In genomic region chr9:92482336-92482735, GRCh38 we compare ENCODE assay signal across 10 cellular contexts. TPM values are rescaled to one million over a fixed set of nuclear protein-coding genes. Genes with fewer than 3 reads are reported as not detected.
DNase-seq lines count a peak whose midpoint lies in the region; ATAC-seq and TF ChIP-seq lines count a peak whose summit lies in the region.
"Had no signal": no experiment of that assay in that cellular context is flagged by ENCODE, and none has a peak within 500 bp of the region (broad histone marks: within the 10 kb centered on the region; RNA-seq: fewer than 3 reads in every experiment).

Gene ASPN (minus strand): TSS chr9:92482506.

- H3K27ac Mint-ChIP-seq in activated T-cell treated with anti-CD3 and anti-CD28 coated beads, Interleukin-2, amount 50 U/mL, for 24 hours = no peak within 1 kb of the TSS

- peaks cover 5% of the 10 kb centered on the region for H3K4me1 Mint-ChIP-seq in activated T-cell treated with anti-CD3 and anti-CD28 coated beads, Interleukin-2, amount 50 U/mL, for 24 hours (ENCODE audit: low read depth)

- no peaks in the 10 kb centered on the region for H3K27me3 ChIP-seq in colonic mucosa

- H3K4me3 ChIP-seq in colonic mucosa = no peak within 1 kb of the TSS

- DNase-seq in HCEC 1CT = peak; percentile 26
- DNase-seq in colonic mucosa = no peak
- peak; percentile 81 for DNase-seq in iris pigment epithelial cell (ENCODE audit: low read depth)
- peak; percentile 65 for DNase-seq in stromal cell of bone marrow (ENCODE audit: low read depth)
- no peak for DNase-seq in NCI-H1694 (lab: John Stamatoyannopoulos, UW)
- no peak for DNase-seq in activated CD4-positive, alpha-beta T cell treated with anti-CD3 and anti-CD28 coated beads, Interleukin-2, amount 50 U/mL, for 4 hours
- DNase-seq in activated T-cell treated with anti-CD3 and anti-CD28 coated beads, Interleukin-2, amount 50 U/mL, for 24 hours = no peak
- DNase-seq: cortex of kidney, NCI-H1092 treated with DMSO at 0.1 percent for 48 hours had no signal

- H3K36me3 ChIP-seq in colonic mucosa = no peaks in the 10 kb centered on the region

- TF ChIP-seq CTCF in colonic mucosa (IDR thresholded peaks at IDR 0.05) = no peak

- ATAC-seq in HG03135 (IDR thresholded peaks at IDR 0.05; ENCODE audit: unreplicated experiment) = no peak

- peak within 1 kb of the TSS; percentile 18 for H3K27ac ChIP-seq in colonic mucosa

- no peaks in the 10 kb centered on the region for H3K27me3 Mint-ChIP-seq in activated T-cell treated with anti-CD3 and anti-CD28 coated beads, Interleukin-2, amount 50 U/mL, for 24 hours

- no peaks in the 10 kb centered on the region for H3K36me3 Mint-ChIP-seq in activated T-cell treated with anti-CD3 and anti-CD28 coated beads, Interleukin-2, amount 50 U/mL, for 24 hours (ENCODE audit: low read depth)

- H3K9me3 Mint-ChIP-seq in activated T-cell treated with anti-CD3 and anti-CD28 coated beads, Interleukin-2, amount 50 U/mL, for 24 hours = no peaks in the 10 kb centered on the region

- no peaks in the 10 kb centered on the region for H3K9me3 ChIP-seq in colonic mucosa

- no peaks in the 10 kb centered on the region for H3K4me1 ChIP-seq in colonic mucosa

- intact Hi-C loops in colonic mucosa (cut with DNase I) = no loop called here

- no peak within 1 kb of the TSS for H3K9ac ChIP-seq in colonic mucosa (ENCODE audit: low read depth in 2 of 2, low read length in 2 of 2)

- no peak within 1 kb of the TSS for H3K4me3 Mint-ChIP-seq in activated T-cell treated with anti-CD3 and anti-CD28 coated beads, Interleukin-2, amount 50 U/mL, for 24 hours

RNA-seq across cellular contexts. Expression of gene ASPN, which starts in this region (rescaled TPM):
- 1 to 10 TPM in 1 of 2 donors, under 1 TPM in 1; 0.40 to 7.6 TPM for total RNA-seq in colonic mucosa

Comparison
In these comparisons a context has a peak if more than half of its experiments do, and no peak if none do; other contexts are left out.
1. DNase-seq: peak in HCEC 1CT (single experiment), iris pigment epithelial cell (single experiment) and stromal cell of bone marrow (single experiment); none in colonic mucosa (single experiment), NCI-H1694 (single experiment), activated CD4-positive, alpha-beta T cell treated with anti-CD3 and anti-CD28 coated beads, Interleukin-2, amount 50 U/mL, for 4 hours (0 of 2) and activated T-cell treated with anti-CD3 and anti-CD28 coated beads, Interleukin-2, amount 50 U/mL, for 24 hours (single experiment).